In the genomic region with DNA sequence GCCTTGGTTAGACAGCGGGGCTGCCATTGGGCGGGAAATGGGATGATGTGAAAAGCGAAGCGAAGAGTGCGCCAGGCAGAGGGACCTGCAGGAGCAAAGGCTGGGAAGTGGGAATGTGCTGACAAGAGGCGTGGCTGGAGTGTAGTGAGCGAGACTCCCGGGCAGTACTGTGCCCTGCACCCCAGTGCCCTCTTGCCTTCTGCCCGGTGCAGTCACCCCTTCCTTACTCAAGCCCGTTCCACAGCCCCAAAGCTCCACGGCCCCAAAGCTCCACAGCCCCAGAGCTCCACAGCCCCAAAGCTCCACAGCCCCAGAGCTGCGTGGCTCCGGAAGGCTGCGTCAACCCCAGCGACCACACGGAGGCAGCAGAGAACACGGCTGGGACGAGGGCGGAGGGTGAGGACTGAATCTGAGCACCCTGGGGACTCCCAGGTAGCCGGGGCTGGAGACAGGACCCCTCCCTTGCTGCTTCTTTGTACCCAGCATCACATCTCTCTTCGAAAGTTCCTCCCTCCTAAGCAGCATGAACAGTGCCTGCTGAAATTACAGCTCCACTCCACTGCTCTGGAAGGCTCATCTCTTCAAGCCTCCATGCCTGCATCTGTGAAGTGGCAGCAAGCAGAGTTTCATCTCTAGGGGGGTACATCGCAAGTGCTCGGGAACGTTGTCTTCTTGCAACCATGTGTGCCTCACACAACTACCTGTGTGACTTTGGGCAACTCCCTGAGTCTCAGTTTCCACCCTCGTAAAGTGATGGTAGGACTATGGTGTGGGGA, we compare ENCODE assay signal across 8 cellular contexts.
A peak's percentile ranks its signal among the peaks of the same experiment; 100 is the strongest.
DNase-seq lines count a peak whose midpoint lies in the region; ATAC-seq, FAIRE-seq and TF ChIP-seq lines count a peak whose summit lies in the region.

No MANE protein-coding gene starts in this region.

- WGBS in HUES64, result 26% methylated on average over 25 of the region's 25 CpGs
- WGBS in HepG2 (ENCODE audit: low lambda C conversion rate), result 10% methylated on average over 20 of the region's 25 CpGs

- H3K9ac ChIP-seq in HUES64 (ENCODE audit: low read depth, low read length) (no peak overlapping the region), HepG2 (ENCODE audit: insufficient read depth, low read depth, low read length) (no peak overlapping the region)

- H4K20me1 ChIP-seq in HepG2 (ENCODE audit: insufficient read depth, low read length), result no peaks in the 10 kb centered on the region

- H3K9me3 Mint-ChIP-seq in central memory CD8-positive, alpha-beta T cell, result no peaks in the 10 kb centered on the region

- H3K27me3 ChIP-seq in HUES64 (ENCODE audit: insufficient read depth, low read length), result peaks cover 37% of the 10 kb centered on the region
- peaks cover 6 to 49% of the 10 kb centered on the region in 2 experiments; a peak in 3 of 5 replicates for H3K27me3 ChIP-seq in HepG2 (ENCODE audit: control insufficient read depth in 1 of 2, insufficient read depth in 2 of 2, low read length in 2 of 2)
- H3K27me3 ChIP-seq in MG63, result no peaks in the 10 kb centered on the region

- H3K9me3 ChIP-seq in HUES64 (ENCODE audit: insufficient read depth, low read depth, low read length) (no peaks in the 10 kb centered on the region), HepG2 (ENCODE audit: low read length) (no peaks in the 10 kb centered on the region), MG63 (no peaks in the 10 kb centered on the region)

- H3K4me3 ChIP-seq in HUES64 (ENCODE audit: low read length) (peak overlapping the region; percentile 25; the same call in 1 of the 2 replicates), HepG2 (replicated peaks in 1 of 3; ENCODE audit: insufficient read depth in 1 of 3, low read depth in 2 of 3, low read length in 3 of 3) (no peak overlapping the region), MG63 (no peak overlapping the region)

- in situ Hi-C loops in HepG2 (cut with HindIII; ENCODE audit: extremely low pct_ligation_motif_present, low pct_unique_long_range_greater_than_20kb), result loop anchor here (5.0 kb wide), 1 partner anchor 224 kb away; the partner anchor contains the start of gene WNT7A

- FAIRE-seq in GM18507 (lab: Jason Lieb, UNC) (peak; percentile 64), HepG2 (lab: Jason Lieb, UNC) (no peak)

- peak; percentile 71 for ATAC-seq in central memory CD8-positive, alpha-beta T cell (replicated peaks; ENCODE audit: extremely low read depth, poor library complexity, severe bottlenecking)
- ATAC-seq in HepG2, result peak; percentile 85

- intact Hi-C loops in HepG2 (cut with micrococcal nuclease; ENCODE audit: unreplicated experiment), result loop anchor here (1.0 kb wide), 1 partner anchor 227 kb away; no protein-coding TSS in a partner anchor

- no peak overlapping the region for H3K4me2 ChIP-seq in HepG2 (ENCODE audit: low read depth, low read length)

- no peak overlapping the region for H3K4me3 Mint-ChIP-seq in central memory CD8-positive, alpha-beta T cell

- peaks cover 37% of the 10 kb centered on the region for H3K27me3 Mint-ChIP-seq in central memory CD8-positive, alpha-beta T cell

- no peak overlapping the region for H3K27ac Mint-ChIP-seq in central memory CD8-positive, alpha-beta T cell (ENCODE audit: low read depth)

- H3K4me1 Mint-ChIP-seq in central memory CD8-positive, alpha-beta T cell, result peaks cover 17% of the 10 kb centered on the region

- H3K36me3 ChIP-seq in HUES64 (ENCODE audit: insufficient read depth, low read length) (no peaks in the 10 kb centered on the region), HepG2 (replicated peaks in 1 of 2; ENCODE audit: control insufficient read depth in 1 of 2, insufficient read depth in 2 of 2, low read length in 2 of 2) (no peaks in the 10 kb centered on the region), MG63 (no peaks in the 10 kb centered on the region)

- TF ChIP-seq CTCF in AG09319 (IDR thresholded peaks at IDR 0.05; ENCODE audit: low read depth, low read length), result peak; percentile 95
- TF ChIP-seq CTCF in HepG2 (CRISPR knock-in tag; IDR thresholded peaks at IDR 0.05), result peak; percentile 96

- POLR2A ChIA-PET in HepG2 (lab: Yijun Ruan, JAX), result no interaction called here

- H2AFZ ChIP-seq in HepG2 (ENCODE audit: low read length), result no peak overlapping the region

- H3K27ac ChIP-seq in HUES64 (ENCODE audit: low read depth, low read length), result no peak overlapping the region
- H3K27ac ChIP-seq in HepG2 (ENCODE audit: extremely low read length, insufficient read depth, low read length), result no peak overlapping the region

- BruUV-seq in HepG2 (replicated peaks; lab: Mats Ljungman, UMichigan), result no TSS peak

- no peaks in the 10 kb centered on the region for H3K79me2 ChIP-seq in HepG2 (ENCODE audit: insufficient read depth, low read length)

- no peak for DNase-seq in AG09319 (ENCODE audit: extremely low read depth, low read depth)
- peak; percentile 68 for DNase-seq in GM18507 (ENCODE audit: extremely low spot score, insufficient read length, low read depth)
- DNase-seq in activated CD4-positive, CD25-positive, alpha-beta regulatory T cell (lab: John Stamatoyannopoulos, UW), result peak in 3 of 4 experiments; percentile 12 to 24 (median 24)
- peak; percentile 33 to 53 for DNase-seq in central memory CD8-positive, alpha-beta T cell (ENCODE audit: low spot score in 2 of 2)
- no peak for DNase-seq in HepG2 (ENCODE audit: low spot score)
- DNase-seq in stimulated activated CD4-positive, alpha-beta T cell treated with anti-CD3 and anti-CD28 coated beads, TNF-alpha, amount 100 ng/mL, for 4 hours (ENCODE audit: low read depth in 3 of 3), result peak; percentile 49 to 55 (median 54)
- no peak for DNase-seq in MG63

- CTCF ChIA-PET in HepG2 (lab: Yijun Ruan, JAX; ENCODE audit: low intra/inter-chr PET ratio, low total read pairs), result interaction anchor here (1.3 to 1.5 kb wide), 3 partner anchors 10 to 228 kb away, joined by 4 to 8 read pairs (median 5); no protein-coding TSS in a partner anchor

- no peaks in the 10 kb centered on the region for H3K4me1 ChIP-seq in HUES64 (ENCODE audit: insufficient read depth, low read length)
- H3K4me1 ChIP-seq in HepG2 (ENCODE audit: insufficient read depth, low read length), result no peaks in the 10 kb centered on the region

- no peaks in the 10 kb centered on the region for H3K36me3 Mint-ChIP-seq in central memory CD8-positive, alpha-beta T cell (ENCODE audit: insufficient read depth)

- TF ChIP-seq POLR2A in HepG2 (IDR thresholded peaks at IDR 0.05; ENCODE audit: insufficient read depth in 1 of 2, low read depth in 2 of 2, low read length in 2 of 2), result no peak

- no peak for TF ChIP-seq EP300 in HepG2 (IDR thresholded peaks at IDR 0.05; ENCODE audit: low read depth in 2 of 2, low read length in 2 of 2)
- TF ChIP-seq EP300 in HepG2 (CRISPR knock-in tag; IDR thresholded peaks at IDR 0.05; ENCODE audit: borderline replicate concordance), result no peak

- peak; percentile 47 for TF ChIP-seq RAD21 in HepG2 (CRISPR knock-in tag; IDR thresholded peaks at IDR 0.05)

TF ChIP-seq in HepG2, 621 proteins besides CTCF, POLR2A, EP300 and RAD21 (continues in another document):
- peak; percentile 65 for TF ChIP-seq XRCC5 (optimal IDR thresholded peaks at IDR 0.05; ENCODE audit: low read length)
- TF ChIP-seq THYN1 (CRISPR knock-in tag; IDR thresholded peaks at IDR 0.05; ENCODE audit: borderline replicate concordance, low read depth), result no peak
- TF ChIP-seq ZNF263 (CRISPR knock-in tag; IDR thresholded peaks at IDR 0.05), result peak; percentile 84
- TF ChIP-seq YY1 (IDR thresholded peaks at IDR 0.05; ENCODE audit: insufficient read depth, insufficient replicate concordance, low read depth, low read length), result peak; percentile 24
- TF ChIP-seq, protein P1, sequence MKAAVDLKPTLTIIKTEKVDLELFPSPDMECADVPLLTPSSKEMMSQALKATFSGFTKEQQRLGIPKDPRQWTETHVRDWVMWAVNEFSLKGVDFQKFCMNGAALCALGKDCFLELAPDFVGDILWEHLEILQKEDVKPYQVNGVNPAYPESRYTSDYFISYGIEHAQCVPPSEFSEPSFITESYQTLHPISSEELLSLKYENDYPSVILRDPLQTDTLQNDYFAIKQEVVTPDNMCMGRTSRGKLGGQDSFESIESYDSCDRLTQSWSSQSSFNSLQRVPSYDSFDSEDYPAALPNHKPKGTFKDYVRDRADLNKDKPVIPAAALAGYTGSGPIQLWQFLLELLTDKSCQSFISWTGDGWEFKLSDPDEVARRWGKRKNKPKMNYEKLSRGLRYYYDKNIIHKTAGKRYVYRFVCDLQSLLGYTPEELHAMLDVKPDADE (CRISPR knock-in tag; IDR thresholded peaks at IDR 0.05), result no peak
- 0 out of 2 replicates have a peak, but pooled peaks have one; percentile 33 for TF ChIP-seq ETV5 (CRISPR knock-in tag; IDR thresholded peaks at IDR 0.05; ENCODE audit: borderline replicate concordance)
- TF ChIP-seq SMC3 (IDR thresholded peaks at IDR 0.05; ENCODE audit: low read length), result peak; percentile 19; the same call in 1 of the 2 replicates
- TF ChIP-seq KDM5B (CRISPR knock-in tag; IDR thresholded peaks at IDR 0.05; ENCODE audit: borderline replicate concordance), result peak; percentile 47; the same call in 1 of the 2 replicates
- TF ChIP-seq SALL1 (CRISPR knock-in tag; IDR thresholded peaks at IDR 0.05), result peak; percentile 30; the same call in 1 of the 2 replicates
- 0 out of 2 replicates have a peak, but pooled peaks have one; percentile 35 for TF ChIP-seq FOXC1 (CRISPR knock-in tag; IDR thresholded peaks at IDR 0.05; ENCODE audit: borderline replicate concordance)
- TF ChIP-seq, protein P2, sequence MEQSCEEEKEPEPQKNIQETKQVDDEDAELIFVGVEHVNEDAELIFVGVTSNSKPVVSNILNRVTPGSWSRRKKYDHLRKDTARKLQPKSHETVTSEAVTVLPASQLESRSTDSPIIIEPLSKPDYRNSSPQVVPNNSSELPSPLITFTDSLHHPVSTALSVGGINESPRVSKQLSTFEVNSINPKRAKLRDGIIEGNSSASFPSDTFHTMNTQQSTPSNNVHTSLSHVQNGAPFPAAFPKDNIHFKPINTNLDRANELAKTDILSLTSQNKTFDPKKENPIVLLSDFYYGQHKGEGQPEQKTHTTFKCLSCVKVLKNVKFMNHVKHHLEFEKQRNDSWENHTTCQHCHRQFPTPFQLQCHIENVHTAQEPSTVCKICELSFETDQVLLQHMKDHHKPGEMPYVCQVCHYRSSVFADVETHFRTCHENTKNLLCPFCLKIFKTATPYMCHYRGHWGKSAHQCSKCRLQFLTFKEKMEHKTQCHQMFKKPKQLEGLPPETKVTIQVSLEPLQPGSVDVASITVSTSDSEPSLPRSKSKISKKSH (CRISPR knock-in tag; IDR thresholded peaks at IDR 0.05; ENCODE audit: borderline replicate concordance), result 0 out of 2 replicates have a peak, but pooled peaks have one; percentile 30
- no peak for TF ChIP-seq ZEB1 (IDR thresholded peaks at IDR 0.05; ENCODE audit: insufficient replicate concordance, low read depth)
- no peak for TF ChIP-seq ZNF619 (CRISPR knock-in tag; IDR thresholded peaks at IDR 0.05)
- no peak for TF ChIP-seq ZNF672 (CRISPR knock-in tag; IDR thresholded peaks at IDR 0.05)
- no peak for TF ChIP-seq ZMYM3 (CRISPR knock-in tag; IDR thresholded peaks at IDR 0.05)
- TF ChIP-seq ZNF792 (CRISPR knock-in tag; IDR thresholded peaks at IDR 0.05), result no peak

Comparison
In these comparisons a context has a peak if more than half of its experiments do, and no peak if none do; other contexts are left out.
1. DNase-seq: peak in GM18507 (single experiment), activated CD4-positive, CD25-positive, alpha-beta regulatory T cell (3 of 4), central memory CD8-positive, alpha-beta T cell (2 of 2) and stimulated activated CD4-positive, alpha-beta T cell treated with anti-CD3 and anti-CD28 coated beads, TNF-alpha, amount 100 ng/mL, for 4 hours (3 of 3); none in AG09319 (single experiment), HepG2 (single experiment) and MG63 (single experiment).